Comparison of ENCODE assay signal across 8 cellular contexts in the genomic region with DNA sequence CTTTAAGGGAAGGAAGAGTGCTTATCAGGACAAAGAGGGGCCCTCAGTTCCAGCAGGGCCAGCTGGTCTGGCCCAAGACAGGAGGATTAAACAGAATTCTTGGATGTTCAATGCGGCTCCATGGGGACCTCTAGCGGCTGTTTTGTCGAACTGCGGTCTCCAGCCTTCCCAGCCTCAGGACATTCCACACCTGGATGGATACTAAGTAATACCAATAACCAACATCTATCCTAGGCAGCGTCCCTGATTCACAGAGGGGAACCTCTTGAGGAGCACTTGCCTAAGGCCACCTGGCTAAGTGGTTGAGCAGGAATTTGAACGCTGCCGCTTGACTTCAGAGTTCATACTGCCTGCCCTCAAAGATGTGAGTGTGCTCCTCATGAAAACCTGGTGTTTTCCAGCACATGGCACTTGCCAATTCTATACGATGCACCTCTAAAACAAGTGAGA. TPM values are rescaled to one million over a fixed set of nuclear protein-coding genes. Genes with fewer than 3 reads are reported as not detected.
DNase-seq lines count a peak whose midpoint lies in the region; ATAC-seq lines count a peak whose summit lies in the region.

No MANE protein-coding gene starts in this region.

- peak; percentile 70 for ATAC-seq in HG02798 (IDR thresholded peaks at IDR 0.05; ENCODE audit: poor library complexity, unreplicated experiment)

- DNase-seq in Daoy (ENCODE audit: low read depth) (peak; percentile 59), NCI-H2227 (lab: John Stamatoyannopoulos, UW; ENCODE audit: unreplicated experiment) (peak; percentile 82), cerebellum (ENCODE audit: low spot score) (peak; percentile 83), kidney tubule cell (ENCODE audit: low spot score) (peak; percentile 66), amniotic stem cell (lab: John Stamatoyannopoulos, UW) (no peak)
- DNase-seq in activated CD4-positive, CD25-positive, alpha-beta regulatory T cell treated with anti-CD3 and anti-CD28 coated beads, Interleukin-2, amount 50 U/mL, for 16 hours (ENCODE audit: low read depth, low spot score) = peak; percentile 36
- peak; percentile 72 for DNase-seq in stimulated activated CD4-positive, alpha-beta T cell treated with anti-CD3 and anti-CD28 coated beads, Interleukin-4, amount 100 ng/mL, for 24 hours

RNA-seq across cellular contexts. Expression of gene CD247, which starts 15.5 kb away (rescaled TPM):
- 0.63 and 1.5 TPM in 2 replicates for total RNA-seq in Daoy (2014; rRNA removed; shearing (Covaris generic))
- 0.82 TPM for total RNA-seq in cerebellum

RNA-seq across cellular contexts. Expression of gene CREG1, which starts 19.7 kb away (rescaled TPM):
- 43.8 and 51.9 TPM in 2 replicates for total RNA-seq in Daoy (2014; rRNA removed; shearing (Covaris generic))
- 36.7 TPM for total RNA-seq in cerebellum
